13 cellular contexts compared by ENCODE assay signal in the genomic region with DNA sequence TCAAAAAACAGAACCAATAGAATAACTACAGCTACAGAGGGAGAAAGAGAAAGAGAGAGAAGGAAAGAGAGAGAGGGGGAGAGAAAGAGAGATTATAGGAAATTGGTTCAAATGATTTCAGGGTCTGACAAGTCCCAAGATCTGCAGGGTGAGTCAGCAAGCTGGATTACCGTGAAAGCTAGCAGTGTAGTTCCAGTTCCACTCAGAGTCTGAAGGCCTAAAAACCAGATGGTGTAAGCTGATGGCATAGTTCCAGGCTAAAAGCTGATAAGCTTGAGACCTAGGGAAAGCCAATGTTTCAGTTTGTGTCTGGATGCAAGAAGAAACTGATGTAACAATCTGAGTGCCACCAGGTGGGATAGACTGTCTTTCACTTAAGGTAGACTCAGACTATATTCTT.
DNase-seq lines count a peak whose midpoint lies in the region; ATAC-seq, FAIRE-seq and TF ChIP-seq lines count a peak whose summit lies in the region.
"Had no signal": no experiment of that assay in that cellular context is flagged by ENCODE, and none has a peak within 500 bp of the region (broad histone marks: within the 10 kb centered on the region; RNA-seq: fewer than 3 reads in every experiment).

No MANE protein-coding gene starts in this region.

- H3K27ac ChIP-seq in endodermal cell (ENCODE audit: low read depth, low read length) (no peak overlapping the region), caudate nucleus (ENCODE audit: low read depth, low read length) (no peak overlapping the region)
- H3K27ac ChIP-seq: thyroid gland had no signal

- H3K27me3 Mint-ChIP-seq in endodermal cell (ENCODE audit: insufficient read depth): no peaks in the 10 kb centered on the region
- H3K27me3 Mint-ChIP-seq: CD4-positive, CD25-positive, alpha-beta regulatory T cell had no signal

- no peaks in the 10 kb centered on the region for H3K36me3 Mint-ChIP-seq in endodermal cell (ENCODE audit: low read depth)
- H3K36me3 Mint-ChIP-seq: CD4-positive, CD25-positive, alpha-beta regulatory T cell had no signal

- H3K9ac ChIP-seq in endodermal cell (ENCODE audit: extremely low read depth, low read length, poor library complexity, severe bottlenecking): no peak overlapping the region

- TF ChIP-seq CTCF in endodermal cell (conservative IDR thresholded peaks at IDR 0.05): no peak

- no peaks in the 10 kb centered on the region for H3K9me3 Mint-ChIP-seq in endodermal cell

- 76 to 94% methylated on average over 1 of the region's 1 CpG for WGBS in endodermal cell (ENCODE audit: insufficient coverage in 1 of 2, insufficient read length in 1 of 2), 2 experiments

- no peaks in the 10 kb centered on the region for H3K27me3 ChIP-seq in endodermal cell (ENCODE audit: control insufficient read depth, insufficient read depth, low read length, poor library complexity, severe bottlenecking)
- H3K27me3 ChIP-seq: thyroid gland had no signal

- peak; percentile 6 for DNase-seq in EL
- peak; percentile 93 for DNase-seq in NCI-H82 treated with DMSO at 0.1 percent for 48 hours (lab: John Stamatoyannopoulos, UW; ENCODE audit: unreplicated experiment)
- DNase-seq in endodermal cell: no peak
- peak; percentile 3 for DNase-seq in myocyte (ENCODE audit: low read depth)
- DNase-seq in RCC 7860 (ENCODE audit: low spot score): no peak
- no peak for DNase-seq in activated CD8-positive, alpha-beta memory T cell treated with anti-CD3 and anti-CD28 coated beads, Interleukin-2, amount 50 U/mL, for 4 hours
- no peak for DNase-seq in caudate nucleus (lab: John Stamatoyannopoulos, UW)
- DNase-seq: CD4-positive, CD25-positive, alpha-beta regulatory T cell; HFFc6; NCI-H1092; T-helper 9 cell; thyroid gland had no signal

- ATAC-seq in HG02938 (IDR thresholded peaks at IDR 0.05; ENCODE audit: unreplicated experiment): no peak

- no peak overlapping the region for H3K4me3 ChIP-seq in endodermal cell (ENCODE audit: low read length)
- H3K4me3 ChIP-seq: thyroid gland had no signal

- no peak for FAIRE-seq in RCC 7860 (lab: Jason Lieb, UNC)

- H3K4me1 Mint-ChIP-seq in endodermal cell: peaks cover 22% of the 10 kb centered on the region
- H3K4me1 Mint-ChIP-seq: CD4-positive, CD25-positive, alpha-beta regulatory T cell had no signal

- no peak overlapping the region for H3K4me3 Mint-ChIP-seq in endodermal cell
- H3K4me3 Mint-ChIP-seq: CD4-positive, CD25-positive, alpha-beta regulatory T cell; HFFc6 had no signal

- H3K27ac Mint-ChIP-seq in endodermal cell: peak overlapping the region; percentile 43
- H3K27ac Mint-ChIP-seq: CD4-positive, CD25-positive, alpha-beta regulatory T cell; HFFc6 had no signal

- peaks cover 80% of the 10 kb centered on the region for H3K9me3 ChIP-seq in endodermal cell (ENCODE audit: control insufficient read depth, low read length)
- H3K9me3 ChIP-seq: thyroid gland had no signal

- H3K36me3 ChIP-seq in endodermal cell (ENCODE audit: control insufficient read depth, insufficient read depth, low read length): no peaks in the 10 kb centered on the region
- H3K36me3 ChIP-seq: thyroid gland had no signal

- no peaks in the 10 kb centered on the region for H3K4me1 ChIP-seq in endodermal cell (ENCODE audit: control insufficient read depth, insufficient read depth, low read length)
- H3K4me1 ChIP-seq: thyroid gland had no signal

Comparison
In these comparisons a context has a peak if more than half of its experiments do, and no peak if none do; other contexts are left out.
1. DNase-seq: peak in EL (single experiment), NCI-H82 treated with DMSO at 0.1 percent for 48 hours (single experiment) and myocyte (single experiment); none in endodermal cell (single experiment), RCC 7860 (single experiment), activated CD8-positive, alpha-beta memory T cell treated with anti-CD3 and anti-CD28 coated beads, Interleukin-2, amount 50 U/mL, for 4 hours (single experiment) and caudate nucleus (0 of 61).